In genomic region chr5:181181650-181182565, GRCh38 we compare ENCODE assay signal across 8 cellular contexts. TPM values are rescaled to one million over a fixed set of nuclear protein-coding genes. Genes with fewer than 3 reads are reported as not detected.
A peak's percentile ranks its signal among the peaks of the same experiment; 100 is the strongest.
DNase-seq lines count a peak whose midpoint lies in the region; ATAC-seq and FAIRE-seq lines count a peak whose summit lies in the region.

No MANE protein-coding gene starts in this region.

- peaks cover 4% of the 10 kb centered on the region for H3K4me1 ChIP-seq in CD8-positive, alpha-beta memory T cell (ENCODE audit: insufficient read depth, low read length)
- H3K4me1 ChIP-seq in small intestine (ENCODE audit: control insufficient read depth in 2 of 2, insufficient read depth in 1 of 2, low read depth in 1 of 2, low read length in 1 of 2) = no peaks in the 10 kb centered on the region

- H3K27me3 ChIP-seq in CD8-positive, alpha-beta memory T cell (ENCODE audit: insufficient read depth, low read length, poor library complexity, severe bottlenecking) = no peaks in the 10 kb centered on the region
- H3K27me3 ChIP-seq in small intestine (ENCODE audit: control insufficient read depth in 2 of 2, insufficient read depth in 2 of 2, low read length in 2 of 2) = no peaks in the 10 kb centered on the region

- H3K27me3 Mint-ChIP-seq in CD8-positive, alpha-beta memory T cell = peaks cover under 1 to 5% of the 10 kb centered on the region in 2 donors
- peaks cover 1% of the 10 kb centered on the region for H3K27me3 Mint-ChIP-seq in IgD-negative memory B cell

- intact Hi-C loops in head of caudate nucleus (cut with DNase I) = no loop called here

- peak overlapping the region in 6 of 7 donors; percentile 48 to 88 (median 84) for H3K4me3 Mint-ChIP-seq in CD8-positive, alpha-beta memory T cell
- peak overlapping the region; percentile 67 to 87 (median 84) for H3K4me3 Mint-ChIP-seq in IgD-negative memory B cell

- H3K4me1 Mint-ChIP-seq in CD8-positive, alpha-beta memory T cell = peaks cover 31 to 41% (median 38%) of the 10 kb centered on the region in 3 donors
- peaks cover 18 to 28% (median 20%) of the 10 kb centered on the region in 3 donors for H3K4me1 Mint-ChIP-seq in IgD-negative memory B cell

- CTCF ChIA-PET in CD8-positive, alpha-beta memory T cell (lab: Charles Lee) = interaction anchor here (1.0 to 2.9 kb wide), 2 partner anchors 11 to 20 kb away, joined by 3 to 6 read pairs; no protein-coding TSS in a partner anchor

- ATAC-seq in GM21528 (IDR thresholded peaks at IDR 0.05; ENCODE audit: low FRiP score, unreplicated experiment) (peak; percentile 50), HG02970 (IDR thresholded peaks at IDR 0.05; ENCODE audit: low FRiP score, unreplicated experiment) (no peak)

- no peaks in the 10 kb centered on the region for H3K36me3 ChIP-seq in CD8-positive, alpha-beta memory T cell (ENCODE audit: insufficient read depth, low read length)
- H3K36me3 ChIP-seq in small intestine (ENCODE audit: control insufficient read depth in 2 of 2, insufficient read depth in 2 of 2, low read length in 2 of 2) = no peaks in the 10 kb centered on the region

- peak; percentile 49 to 79 (median 66) for DNase-seq in CD8-positive, alpha-beta memory T cell
- DNase-seq in activated T-helper 1 cell treated with Interleukin-2 at 50 U/mL for 16 hours (ENCODE audit: low read depth) = peak; percentile 51
- DNase-seq in head of caudate nucleus = peak in 30 of 42 donors; percentile 37 to 83 (median 59)
- DNase-seq in small intestine = peak; percentile 76
- no peak for DNase-seq in NCI-H510A treated with DMSO at 0.1 percent for 48 hours (lab: John Stamatoyannopoulos, UW)

- WGBS in small intestine, 3 donors = 36 to 46% (median 43%) methylated on average over 25 of the region's 25 CpGs

- no peak overlapping the region for H3K27ac ChIP-seq in CD8-positive, alpha-beta memory T cell (ENCODE audit: low read depth, low read length)
- H3K27ac ChIP-seq in small intestine (ENCODE audit: low read depth in 1 of 2, low read length in 1 of 2) = no peak overlapping the region

- FAIRE-seq in small intestine (lab: Jason Lieb, UNC) = no peak

- H3K36me3 Mint-ChIP-seq in CD8-positive, alpha-beta memory T cell = peaks cover 0 to 2% (median 0%) of the 10 kb centered on the region in 3 donors
- peaks cover 2% of the 10 kb centered on the region for H3K36me3 Mint-ChIP-seq in IgD-negative memory B cell

- H3K9me3 Mint-ChIP-seq in CD8-positive, alpha-beta memory T cell = no peaks in the 10 kb centered on the region
- H3K9me3 Mint-ChIP-seq in IgD-negative memory B cell = no peaks in the 10 kb centered on the region

- H3K9me3 ChIP-seq in CD8-positive, alpha-beta memory T cell (ENCODE audit: low read length) = no peaks in the 10 kb centered on the region
- no peaks in the 10 kb centered on the region for H3K9me3 ChIP-seq in small intestine (ENCODE audit: control insufficient read depth, low read depth)

- H3K27ac Mint-ChIP-seq in CD8-positive, alpha-beta memory T cell = peak overlapping the region; percentile 4 to 98 (median 88)
- H3K27ac Mint-ChIP-seq in IgD-negative memory B cell = peak overlapping the region; percentile 87 to 96 (median 92)

- POLR2A ChIA-PET in CD8-positive, alpha-beta memory T cell (lab: Charles Lee) = interaction anchor here (1.5 kb wide), 1 partner anchor 10 kb away, joined by 4 read pairs; no protein-coding TSS in a partner anchor

- no peak overlapping the region for H3K4me3 ChIP-seq in CD8-positive, alpha-beta memory T cell (ENCODE audit: low read length)
- H3K4me3 ChIP-seq in small intestine (ENCODE audit: low read depth in 1 of 2, low read length in 2 of 2) = no peak overlapping the region

RNA-seq across cellular contexts. Expression of gene TRIM7, which starts 23.1 kb away (rescaled TPM):
- 1 to 10 TPM; 2.2 to 2.3 TPM for total RNA-seq in CD8-positive, alpha-beta memory T cell
- polyA plus RNA-seq in CD8-positive, alpha-beta memory T cell = 0.74 TPM
- polyA plus RNA-seq in IgD-negative memory B cell = 0.71 TPM
- polyA plus RNA-seq in small intestine = 1 to 10 TPM in 1 of 3 donors, under 1 TPM in 1, not detected in 1; 0.89 to 2.1 TPM

RNA-seq across cellular contexts. Expression of gene OR2V2, which starts 34.5 kb away (rescaled TPM):
- not detected for total RNA-seq in CD8-positive, alpha-beta memory T cell
- polyA plus RNA-seq in CD8-positive, alpha-beta memory T cell = not detected
- polyA plus RNA-seq in IgD-negative memory B cell = not detected
- polyA plus RNA-seq in small intestine = not detected

RNA-seq across cellular contexts. Expression of gene TRIM41, which starts 41.2 kb away (rescaled TPM):
- total RNA-seq in CD8-positive, alpha-beta memory T cell = 10 to 100 TPM; 35.2 to 42.7 TPM
- polyA plus RNA-seq in CD8-positive, alpha-beta memory T cell = 2.2 TPM
- polyA plus RNA-seq in IgD-negative memory B cell (1.3 TPM), small intestine (10 to 100 TPM; 19.2 to 25.0 (median 20.3) TPM)

RNA-seq across cellular contexts. Expression of gene OR2V1, which starts 50.9 kb away (rescaled TPM):
- not detected for total RNA-seq in CD8-positive, alpha-beta memory T cell
- not detected for polyA plus RNA-seq in CD8-positive, alpha-beta memory T cell
- polyA plus RNA-seq in IgD-negative memory B cell (not detected), small intestine (not detected)
